Comparison of ENCODE assay signal across 1 cellular context in genomic region chr21:38937286-38937790, GRCh38.
TF ChIP-seq lines count a peak whose summit lies in the region.

No MANE protein-coding gene starts in this region.

TF ChIP-seq in IMR-90, 13 proteins besides CTCF, POLR2A, EP300 and RAD21 (continued from another document):
- TF ChIP-seq, protein P1, sequence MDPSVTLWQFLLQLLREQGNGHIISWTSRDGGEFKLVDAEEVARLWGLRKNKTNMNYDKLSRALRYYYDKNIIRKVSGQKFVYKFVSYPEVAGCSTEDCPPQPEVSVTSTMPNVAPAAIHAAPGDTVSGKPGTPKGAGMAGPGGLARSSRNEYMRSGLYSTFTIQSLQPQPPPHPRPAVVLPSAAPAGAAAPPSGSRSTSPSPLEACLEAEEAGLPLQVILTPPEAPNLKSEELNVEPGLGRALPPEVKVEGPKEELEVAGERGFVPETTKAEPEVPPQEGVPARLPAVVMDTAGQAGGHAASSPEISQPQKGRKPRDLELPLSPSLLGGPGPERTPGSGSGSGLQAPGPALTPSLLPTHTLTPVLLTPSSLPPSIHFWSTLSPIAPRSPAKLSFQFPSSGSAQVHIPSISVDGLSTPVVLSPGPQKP (IDR thresholded peaks at IDR 0.05; ENCODE audit: borderline replicate concordance, low read depth, low read length), result no peak
- TF ChIP-seq MXI1 (IDR thresholded peaks at IDR 0.05; ENCODE audit: borderline replicate concordance, low read depth, low read length) (no peak), FOS (IDR thresholded peaks at IDR 0.05; ENCODE audit: low read depth, low read length) (no peak), MAFK (IDR thresholded peaks at IDR 0.05; ENCODE audit: low read depth, low read length) (no peak), CHD1 (IDR thresholded peaks at IDR 0.05; ENCODE audit: low read depth, low read length) (no peak), NFE2L2 (IDR thresholded peaks at IDR 0.05; ENCODE audit: low read depth, low read length) (no peak), RCOR1 (IDR thresholded peaks at IDR 0.05; ENCODE audit: insufficient replicate concordance, low read length) (no peak), BHLHE40 (IDR thresholded peaks at IDR 0.05; ENCODE audit: low read depth, low read length) (no peak), USF2 (IDR thresholded peaks at IDR 0.05; ENCODE audit: low read depth, low read length) (no peak), CEBPB (IDR thresholded peaks at IDR 0.05; ENCODE audit: low read depth, low read length) (no peak), RFX5 (IDR thresholded peaks at IDR 0.05; ENCODE audit: low read depth, low read length) (no peak), MAZ (IDR thresholded peaks at IDR 0.05; ENCODE audit: borderline replicate concordance, low read depth, low read length) (no peak)
